ENCODE assay signal across 8 cellular contexts in genomic region chr17:56819431-56820145, GRCh38. TPM values are rescaled to one million over a fixed set of nuclear protein-coding genes. Genes with fewer than 3 reads are reported as not detected.
DNase-seq lines count a peak whose midpoint lies in the region; ATAC-seq and TF ChIP-seq lines count a peak whose summit lies in the region.

No MANE protein-coding gene starts in this region.

- DNase-seq in ACHN = peak; percentile 91
- peak; percentile 60 to 87 for DNase-seq in NCI-H526 (lab: John Stamatoyannopoulos, UW)
- DNase-seq in activated CD4-positive, alpha-beta T cell treated with anti-CD3 and anti-CD28 coated beads for 48 hours = peak; percentile 82
- no peak for DNase-seq in coronary artery (ENCODE audit: low spot score)
- DNase-seq in lung (ENCODE audit: low spot score) = peak; percentile 78
- DNase-seq in stimulated activated CD8-positive, alpha-beta memory T cell treated with anti-CD3 and anti-CD28 coated beads, Interleukin-15, amount 100 ng/mL, for 4 hours (ENCODE audit: low read depth in 2 of 2) = peak; percentile 17 to 50

- WGBS in lung, 2 donors = 21 to 28% methylated on average over 14 of the region's 14 CpGs

- in situ Hi-C loops in ACHN (cut with HindIII; ENCODE audit: low pct_ligation_motif_present, low pct_unique_long_range_greater_than_20kb, low sequenced_read_pairs) = no loop called here

- H3K4me1 ChIP-seq in lung (ENCODE audit: control insufficient read depth in 2 of 2, insufficient read depth in 2 of 2, low read length in 2 of 2) = peaks cover 0 to 1% of the 10 kb centered on the region in 2 donors

- TF ChIP-seq CTCF in coronary artery (IDR thresholded peaks at IDR 0.05) = peak; percentile 74
- peak; percentile 86 for TF ChIP-seq CTCF in lung (IDR thresholded peaks at IDR 0.05; ENCODE audit: control extremely low read depth, extremely low read depth)

- H3K36me3 ChIP-seq in lung (ENCODE audit: control insufficient read depth in 2 of 2, insufficient read depth in 2 of 2, low read length in 2 of 2) = no peaks in the 10 kb centered on the region

- ATAC-seq in GM18867 (IDR thresholded peaks at IDR 0.05; ENCODE audit: unreplicated experiment) (peak; percentile 72), HG03354 (IDR thresholded peaks at IDR 0.05; ENCODE audit: poor library complexity, severe bottlenecking, unreplicated experiment) (peak; percentile 80), lung (ENCODE audit: insufficient read depth, low FRiP score) (peak; percentile 86)

- no peaks in the 10 kb centered on the region for H3K9me3 ChIP-seq in lung (ENCODE audit: control insufficient read depth in 2 of 2, insufficient read depth in 1 of 2, low read length in 1 of 2)

- no peaks in the 10 kb centered on the region for H3K27me3 ChIP-seq in lung (ENCODE audit: control insufficient read depth, insufficient read depth)

- H3K4me3 ChIP-seq in coronary artery (no peak overlapping the region), lung (no peak overlapping the region)

- H3K27ac ChIP-seq in coronary artery (no peak overlapping the region), lung (ENCODE audit: low read depth in 1 of 2, low read length in 1 of 2) (no peak overlapping the region)

RNA-seq across cellular contexts. Expression of gene C17orf67, which starts 14.1 kb away (rescaled TPM):
- total RNA-seq in lung = 1 to 10 TPM; 1.6 to 1.8 TPM
- 1 to 10 TPM in 1 of 2 donors, under 1 TPM in 1; 0.64 to 2.8 TPM for polyA plus RNA-seq in lung

RNA-seq across cellular contexts. Expression of gene DGKE, which starts 14.4 kb away (rescaled TPM):
- total RNA-seq in lung = 10 to 100 TPM in 1 of 2 donors, 1 to 10 TPM in 1; 8.6 to 38.2 TPM
- 1 to 10 TPM; 1.5 to 2.8 TPM for polyA plus RNA-seq in lung
